In the genomic region with DNA sequence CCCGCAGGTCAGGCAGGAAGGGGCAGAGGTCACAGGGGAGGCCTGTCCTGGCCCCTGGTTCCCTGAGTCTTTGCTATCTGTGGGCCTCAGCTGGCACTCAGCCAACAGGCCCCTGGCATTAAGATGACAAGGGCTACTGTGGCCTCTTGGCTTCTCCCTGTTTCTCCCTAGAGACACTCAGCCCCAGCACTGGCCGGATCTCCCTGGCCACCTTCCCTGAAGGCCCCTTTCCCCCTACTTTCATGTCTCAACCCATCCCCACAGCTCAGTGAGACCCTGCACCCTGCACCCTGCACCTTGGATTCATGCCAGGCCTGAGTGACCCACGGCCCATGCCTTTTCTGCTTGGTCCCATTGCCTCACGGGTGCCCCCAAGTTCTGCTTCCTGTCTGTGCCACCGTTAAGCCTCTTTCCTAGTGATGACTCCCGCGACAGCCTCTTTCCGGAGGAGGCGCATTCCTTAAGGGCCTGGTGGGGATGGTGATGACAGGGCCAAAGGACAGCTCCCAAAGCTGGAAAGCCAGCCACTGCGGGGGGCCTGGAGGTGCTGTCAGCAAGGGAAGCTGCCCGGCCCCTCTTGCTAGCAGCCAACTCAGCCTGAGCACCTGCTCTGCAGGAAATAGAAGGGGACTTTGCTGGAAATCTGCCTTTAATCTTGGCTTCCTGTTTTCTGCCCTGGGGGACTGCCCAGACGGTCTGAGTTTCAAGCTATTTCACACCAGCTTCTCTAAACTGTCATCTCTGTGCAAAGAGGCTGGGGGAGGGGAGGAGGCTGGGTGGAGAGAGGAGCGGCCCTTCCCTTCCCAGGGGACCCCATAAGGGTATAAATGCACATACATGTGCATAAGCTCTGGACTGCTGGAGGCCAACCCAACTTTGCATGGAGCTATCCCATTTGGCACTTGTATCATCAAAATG, we compare ENCODE assay signal across 9 cellular contexts. TPM values are rescaled to one million over a fixed set of nuclear protein-coding genes. Genes with fewer than 3 reads are reported as not detected.
DNase-seq lines count a peak whose midpoint lies in the region; ATAC-seq and TF ChIP-seq lines count a peak whose summit lies in the region.
"Had no signal": no experiment of that assay in that cellular context is flagged by ENCODE, and none has a peak within 500 bp of the region (broad histone marks: within the 10 kb centered on the region; RNA-seq: fewer than 3 reads in every experiment).

No MANE protein-coding gene starts in this region.

- in situ Hi-C loops in HAP-1 (cut with MboI; ENCODE audit: low sequenced_read_pairs), result loop anchor here (10.0 kb wide), 1 partner anchor 428 kb away; a partner anchor contains a TSS

- ATAC-seq in left lung, result peak; percentile 29

- DNase-seq in GM20000 (ENCODE audit: low spot score) (peak; percentile 86), NT2/D1 (ENCODE audit: low read depth, low spot score) (no peak), left lung (peak; percentile 52 to 83), HuH-7.5 (ENCODE audit: low spot score) (no peak), HAP-1 (ENCODE audit: low spot score in 2 of 2) (no peak), coronary artery (ENCODE audit: low spot score) (no peak)
- peak; percentile 33 for DNase-seq in activated T-helper 9 cell treated with anti-CD3 and anti-CD28 coated beads, Interleukin-2, amount 50 U/mL, for 16 hours (ENCODE audit: low read depth)

- H4K20me1 ChIP-seq in BLaER1, result no peaks in the 10 kb centered on the region

- H3K4me2 ChIP-seq in BLaER1, result peak overlapping the region; percentile 97

- no peak for TF ChIP-seq CTCF in GM20000 (IDR thresholded peaks at IDR 0.05; ENCODE audit: extremely low read depth, missing control alignments)
- TF ChIP-seq CTCF in left lung (IDR thresholded peaks at IDR 0.05), result no peak
- no peak for TF ChIP-seq CTCF in coronary artery (IDR thresholded peaks at IDR 0.05)

- H3K27me3 ChIP-seq in BLaER1 (no peaks in the 10 kb centered on the region), NT2/D1 (ENCODE audit: insufficient read depth, insufficient read length) (peaks cover 10% of the 10 kb centered on the region), left lung (no peaks in the 10 kb centered on the region), HAP-1 (ENCODE audit: low read depth) (no peaks in the 10 kb centered on the region)

- H3K9ac ChIP-seq in BLaER1, result peak overlapping the region; percentile 79
- H3K9ac ChIP-seq in NT2/D1 (ENCODE audit: insufficient read length, low read depth), result peak overlapping the region; percentile 18

- H3K4me3 ChIP-seq in BLaER1 (peak overlapping the region; percentile 53), NT2/D1 (ENCODE audit: insufficient read length, low read depth) (no peak overlapping the region), left lung (no peak overlapping the region), HAP-1 (no peak overlapping the region), coronary artery (no peak overlapping the region)

- intact Hi-C loops in left lung (cut with DNase I), result no loop called here

- peaks cover 96% of the 10 kb centered on the region for H3K4me1 ChIP-seq in BLaER1
- peaks cover 35% of the 10 kb centered on the region for H3K4me1 ChIP-seq in NT2/D1 (ENCODE audit: insufficient read depth, insufficient read length)
- peaks cover 18 to 85% of the 10 kb centered on the region in 2 donors for H3K4me1 ChIP-seq in left lung
- peaks cover 30% of the 10 kb centered on the region for H3K4me1 ChIP-seq in HAP-1

- H3K27ac ChIP-seq in BLaER1, result peak overlapping the region; percentile 100
- H3K27ac ChIP-seq in left lung, result peak overlapping the region; percentile 56 to 91
- peak overlapping the region in 1 of 2 donors; percentile 37 for H3K27ac ChIP-seq in coronary artery

- H3K36me3 ChIP-seq in BLaER1 (no peaks in the 10 kb centered on the region), NT2/D1 (ENCODE audit: insufficient read depth, insufficient read length, low read length) (no peaks in the 10 kb centered on the region), left lung (no peaks in the 10 kb centered on the region), HAP-1 (replicated peaks) (0 out of 2 replicates have a peak, but pooled peaks cover 4% of the 10 kb centered on the region)

- H3K9me3 ChIP-seq in BLaER1, result no peaks in the 10 kb centered on the region
- H3K9me3 ChIP-seq in NT2/D1 (ENCODE audit: insufficient read depth, low read length), result no peaks in the 10 kb centered on the region
- no peaks in the 10 kb centered on the region for H3K9me3 ChIP-seq in left lung
- no peaks in the 10 kb centered on the region for H3K9me3 ChIP-seq in HAP-1

RNA-seq across cellular contexts. Expression of a gene that starts 4.8 kb away (rescaled TPM):
- 100 to 1,000 TPM in 1 of 2 donors, 10 to 100 TPM in 1; 52.3 to 101 TPM for total RNA-seq in left lung

RNA-seq across cellular contexts. Expression of a gene that starts 28.5 kb away (rescaled TPM):
- total RNA-seq in left lung, result under 1 TPM in 1 of 2 donors, not detected in 1; 0.15 TPM
- total RNA-seq: aorta had no signal

RNA-seq across cellular contexts. Expression of a gene that starts 35.5 kb away (rescaled TPM):
- under 1 TPM in 1 of 2 donors, not detected in 1; 0.39 TPM for total RNA-seq in left lung

RNA-seq across cellular contexts. Expression of a gene that starts 49.3 kb away (rescaled TPM):
- not detected for total RNA-seq in left lung
- total RNA-seq: aorta had no signal

RNA-seq across cellular contexts. Expression of a gene that starts 51.8 kb away (rescaled TPM):
- total RNA-seq in left lung, result not detected

Comparison
In these comparisons a context has a peak if more than half of its experiments do, and no peak if none do; other contexts are left out.
1. DNase-seq: peak in GM20000 (single experiment), activated T-helper 9 cell treated with anti-CD3 and anti-CD28 coated beads, Interleukin-2, amount 50 U/mL, for 16 hours (single experiment) and left lung (2 of 2); none in NT2/D1 (single experiment), HuH-7.5 (single experiment), HAP-1 (0 of 2) and coronary artery (single experiment).